25 cellular contexts compared by ENCODE assay signal in genomic region chr2:39623916-39624315, GRCh38. TPM values are rescaled to one million over a fixed set of nuclear protein-coding genes. Genes with fewer than 3 reads are reported as not detected.
DNase-seq lines count a peak whose midpoint lies in the region; ATAC-seq and TF ChIP-seq lines count a peak whose summit lies in the region.
"Had no signal": no experiment of that assay in that cellular context is flagged by ENCODE, and none has a peak within 500 bp of the region (broad histone marks: within the 10 kb centered on the region; RNA-seq: fewer than 3 reads in every experiment).

No MANE protein-coding gene starts in this region.

- DNase-seq in left cardiac atrium (peak; percentile 31), right atrium auricular region (ENCODE audit: low spot score) (no peak), NCI-H2171 treated with DMSO at 0.1 percent for 48 hours (lab: John Stamatoyannopoulos, UW) (peak; percentile 65), hippocampal formation (lab: John Stamatoyannopoulos, UW) (peak; percentile 41 to 50), superior temporal gyrus (ENCODE audit: extremely low spot score) (peak; percentile 69)
- no peak for DNase-seq in activated naive CD4-positive, alpha-beta T cell treated with anti-CD3 and anti-CD28 coated beads, Interleukin-2, amount 50 U/mL, for 72 hours (ENCODE audit: low spot score in 2 of 2)
- no peak for DNase-seq in CD4-positive, alpha-beta T cell
- DNase-seq: activated B cell treated with CpG ODN at 0.5 μM for 24 hours; activated CD4-positive, alpha-beta memory T cell treated with anti-CD3 and anti-CD28 coated beads for 36 hours; activated gamma-delta T cell; foreskin fibroblast; GM23248; mammary epithelial cell; MV-4-11; naive thymus-derived CD4-positive, alpha-beta T cell; NCI-H226; small intestine; stimulated activated CD4-positive, alpha-beta T cell treated with anti-CD3 and anti-CD28 coated beads, Interleukin-2, amount 100 ng/mL, for 48 hours; T-helper 9 cell; transverse colon had no signal

- CTCF ChIA-PET in CD4-positive, alpha-beta T cell (lab: Charles Lee), result no interaction called here

- no peaks in the 10 kb centered on the region for H3K9me3 Mint-ChIP-seq in activated naive CD4-positive, alpha-beta T cell treated with anti-CD3 and anti-CD28 coated beads, Interleukin-2, amount 50 U/mL, for 72 hours
- H3K9me3 Mint-ChIP-seq in CD4-positive, alpha-beta T cell, result no peaks in the 10 kb centered on the region
- H3K9me3 Mint-ChIP-seq: activated B cell treated with CpG ODN at 0.5 μM for 24 hours; activated CD4-positive, alpha-beta memory T cell treated with anti-CD3 and anti-CD28 coated beads for 36 hours; naive thymus-derived CD4-positive, alpha-beta T cell; stimulated activated naive CD8-positive, alpha-beta T cell treated with anti-CD3 and anti-CD28 coated beads, Interleukin-15, Interleukin-2, amounts not matched to agents 100 ng/mL and 50 ng/mL, for 24 hours had no signal

- no peak overlapping the region for H3K4me3 ChIP-seq in right atrium auricular region
- H3K4me3 ChIP-seq: cardiac muscle cell, GM23248, hepatocyte, K562, transverse colon had no signal

- no peak for TF ChIP-seq CTCF in right atrium auricular region (IDR thresholded peaks at IDR 0.05)
- no peak for TF ChIP-seq CTCF in CD4-positive, alpha-beta T cell (IDR thresholded peaks at IDR 0.05)

- H3K27ac ChIP-seq in right atrium auricular region, result no peak overlapping the region
- no peak overlapping the region for H3K27ac ChIP-seq in CD4-positive, alpha-beta T cell (ENCODE audit: low read depth, low read length)
- H3K27ac ChIP-seq: cardiac muscle cell, GM23248, hepatocyte, transverse colon had no signal

- H3K9me3 ChIP-seq in right atrium auricular region, result no peaks in the 10 kb centered on the region
- no peaks in the 10 kb centered on the region for H3K9me3 ChIP-seq in CD4-positive, alpha-beta T cell (ENCODE audit: control insufficient read depth, low read length)
- H3K9me3 ChIP-seq: transverse colon had no signal

- H3K4me1 ChIP-seq in right atrium auricular region, result peaks cover 0 to 24% of the 10 kb centered on the region in 2 donors
- H3K4me1 ChIP-seq: transverse colon had no signal

- H3K4me3 Mint-ChIP-seq in CD4-positive, alpha-beta T cell, result no peak overlapping the region
- H3K4me3 Mint-ChIP-seq: activated B cell treated with CpG ODN at 0.5 μM for 24 hours; activated CD4-positive, alpha-beta memory T cell treated with anti-CD3 and anti-CD28 coated beads for 36 hours; naive thymus-derived CD4-positive, alpha-beta T cell; stimulated activated naive CD8-positive, alpha-beta T cell treated with anti-CD3 and anti-CD28 coated beads, Interleukin-15, Interleukin-2, amounts not matched to agents 100 ng/mL and 50 ng/mL, for 24 hours had no signal

- H3K27ac Mint-ChIP-seq in activated naive CD4-positive, alpha-beta T cell treated with anti-CD3 and anti-CD28 coated beads, Interleukin-2, amount 50 U/mL, for 72 hours, result no peak overlapping the region
- no peak overlapping the region for H3K27ac Mint-ChIP-seq in CD4-positive, alpha-beta T cell
- H3K27ac Mint-ChIP-seq: activated B cell treated with CpG ODN at 0.5 μM for 24 hours; activated CD4-positive, alpha-beta memory T cell treated with anti-CD3 and anti-CD28 coated beads for 36 hours; naive thymus-derived CD4-positive, alpha-beta T cell; stimulated activated naive CD8-positive, alpha-beta T cell treated with anti-CD3 and anti-CD28 coated beads, Interleukin-15, Interleukin-2, amounts not matched to agents 100 ng/mL and 50 ng/mL, for 24 hours had no signal

- H3K36me3 Mint-ChIP-seq in activated naive CD4-positive, alpha-beta T cell treated with anti-CD3 and anti-CD28 coated beads, Interleukin-2, amount 50 U/mL, for 72 hours, result no peaks in the 10 kb centered on the region
- no peaks in the 10 kb centered on the region for H3K36me3 Mint-ChIP-seq in CD4-positive, alpha-beta T cell (ENCODE audit: low read depth)
- H3K36me3 Mint-ChIP-seq: activated CD4-positive, alpha-beta memory T cell treated with anti-CD3 and anti-CD28 coated beads for 36 hours; naive thymus-derived CD4-positive, alpha-beta T cell had no signal

- no peaks in the 10 kb centered on the region for H3K4me1 Mint-ChIP-seq in CD4-positive, alpha-beta T cell (ENCODE audit: low read depth)

- H3K36me3 ChIP-seq in right atrium auricular region, result no peaks in the 10 kb centered on the region
- H3K36me3 ChIP-seq: cardiac muscle cell, transverse colon had no signal

- ATAC-seq in left cardiac atrium (peak; percentile 17 to 30), GM18909 (IDR thresholded peaks at IDR 0.05; ENCODE audit: poor library complexity, unreplicated experiment) (no peak)
- no peak for ATAC-seq in activated naive CD4-positive, alpha-beta T cell treated with anti-CD3 and anti-CD28 coated beads, Interleukin-2, amount 50 U/mL, for 72 hours
- no peak for ATAC-seq in CD4-positive, alpha-beta T cell (ENCODE audit: poor library complexity)
- ATAC-seq: K562; naive thymus-derived CD4-positive, alpha-beta T cell had no signal

- POLR2A ChIA-PET in CD4-positive, alpha-beta T cell (lab: Charles Lee), result no interaction called here

- no peaks in the 10 kb centered on the region for H3K27me3 ChIP-seq in right atrium auricular region
- peaks cover 11% of the 10 kb centered on the region for H3K27me3 ChIP-seq in CD4-positive, alpha-beta T cell (ENCODE audit: control insufficient read depth, insufficient read depth, low read length)
- H3K27me3 ChIP-seq: cardiac muscle cell, hepatocyte, transverse colon had no signal

- intact Hi-C loops in left cardiac atrium (cut with DNase I), result no loop called here
- intact Hi-C loops in CD4-positive, alpha-beta T cell (cut with DNase I, micrococcal nuclease), result no loop called here

- H3K27me3 Mint-ChIP-seq in CD4-positive, alpha-beta T cell, result peaks cover 22% of the 10 kb centered on the region

RNA-seq across cellular contexts. Expression of gene TMEM178A, which starts 41.8 kb away (rescaled TPM):
- 1 to 10 TPM; 2.0 to 5.4 TPM for total RNA-seq in left cardiac atrium
- 1 to 10 TPM; 2.9 to 4.3 TPM for total RNA-seq in right atrium auricular region
- total RNA-seq in activated naive CD4-positive, alpha-beta T cell treated with anti-CD3 and anti-CD28 coated beads, Interleukin-2, amount 50 U/mL, for 72 hours, result under 1 TPM; 0.30 to 0.86 TPM
- total RNA-seq in CD4-positive, alpha-beta T cell, result under 1 TPM; 0.22 to 0.53 TPM
- total RNA-seq: activated B cell treated with CpG ODN at 0.5 μM for 24 hours, K562 had no signal

Comparison
In these comparisons a context has a peak if more than half of its experiments do, and no peak if none do; other contexts are left out.
1. DNase-seq: peak in left cardiac atrium (single experiment), NCI-H2171 treated with DMSO at 0.1 percent for 48 hours (single experiment), hippocampal formation (2 of 2) and superior temporal gyrus (single experiment); none in right atrium auricular region (single experiment), activated naive CD4-positive, alpha-beta T cell treated with anti-CD3 and anti-CD28 coated beads, Interleukin-2, amount 50 U/mL, for 72 hours (0 of 2) and CD4-positive, alpha-beta T cell (0 of 10).
2. ATAC-seq: peak in left cardiac atrium (2 of 2); none in activated naive CD4-positive, alpha-beta T cell treated with anti-CD3 and anti-CD28 coated beads, Interleukin-2, amount 50 U/mL, for 72 hours (0 of 2), CD4-positive, alpha-beta T cell (single experiment) and GM18909 (single experiment).